21 cellular contexts compared by ENCODE assay signal in genomic region chr12:19867970-19868369, GRCh38.
DNase-seq lines count a peak whose midpoint lies in the region; ATAC-seq, FAIRE-seq and TF ChIP-seq lines count a peak whose summit lies in the region.
"Had no signal": no experiment of that assay in that cellular context is flagged by ENCODE, and none has a peak within 500 bp of the region (broad histone marks: within the 10 kb centered on the region; RNA-seq: fewer than 3 reads in every experiment).

No MANE protein-coding gene starts in this region.

- DNase-seq in LHCN-M2 (ENCODE audit: low read depth), result peak; percentile 14
- DNase-seq in ascending aorta (ENCODE audit: low spot score in 2 of 2), result no peak
- DNase-seq in mesenchymal stem cell, result peak; percentile 58
- DNase-seq in stimulated activated effector memory CD8-positive, alpha-beta T cell treated with anti-CD3 and anti-CD28 coated beads, Interleukin-12 subunit alpha, Interleukin-12 subunit beta, amount 100 ng/mL, for 72 hours (ENCODE audit: low spot score in 2 of 2), result no peak
- DNase-seq in RCC 7860 (ENCODE audit: low spot score), result no peak
- DNase-seq in central memory CD4-positive, alpha-beta T cell, result no peak
- no peak for DNase-seq in NCI-H2171 (lab: John Stamatoyannopoulos, UW)
- DNase-seq: BE2C; CD4-positive, alpha-beta memory T cell; DMS153; DMS79 treated with DMSO at 0.1 percent for 48 hours; EL had no signal

- H2BK5ac ChIP-seq in mesenchymal stem cell (ENCODE audit: low read depth, low read length, poor library complexity, severe bottlenecking), result no peak overlapping the region

- FAIRE-seq in RCC 7860 (lab: Jason Lieb, UNC), result no peak
- FAIRE-seq: A204.1, G401.6, GM12891, GM19239, H1, HepG2, HTR-8/SVneo had no signal

- no peak overlapping the region for H2AK5ac ChIP-seq in mesenchymal stem cell (ENCODE audit: low read length, severe bottlenecking)

- H3K23ac ChIP-seq in mesenchymal stem cell (ENCODE audit: low read length in 2 of 2), result no peak overlapping the region

- no peak overlapping the region for H2BK12ac ChIP-seq in mesenchymal stem cell (ENCODE audit: low read length in 2 of 2)

- no peak overlapping the region for H3K27ac Mint-ChIP-seq in stimulated activated effector memory CD8-positive, alpha-beta T cell treated with anti-CD3 and anti-CD28 coated beads, Interleukin-12 subunit alpha, Interleukin-12 subunit beta, amount 100 ng/mL, for 72 hours
- H3K27ac Mint-ChIP-seq: CD4-positive, alpha-beta memory T cell had no signal

- H3K18ac ChIP-seq in mesenchymal stem cell (ENCODE audit: low read depth in 1 of 2, low read length in 2 of 2), result no peak overlapping the region

- no peak overlapping the region for H3K14ac ChIP-seq in mesenchymal stem cell (ENCODE audit: low read length in 2 of 2)

- no peak overlapping the region for H4K91ac ChIP-seq in mesenchymal stem cell (ENCODE audit: low read length)

- ATAC-seq in stimulated activated effector memory CD8-positive, alpha-beta T cell treated with anti-CD3 and anti-CD28 coated beads, Interleukin-12 subunit alpha, Interleukin-12 subunit beta, amount 100 ng/mL, for 72 hours, result peak; percentile 46
- ATAC-seq: HepG2 had no signal

- no peak overlapping the region for H3K9ac ChIP-seq in mesenchymal stem cell (ENCODE audit: low read length)

- H2AFZ ChIP-seq in mesenchymal stem cell (ENCODE audit: low read depth, low read length), result no peak overlapping the region

- H3K9me3 Mint-ChIP-seq in stimulated activated effector memory CD8-positive, alpha-beta T cell treated with anti-CD3 and anti-CD28 coated beads, Interleukin-12 subunit alpha, Interleukin-12 subunit beta, amount 100 ng/mL, for 72 hours, result no peaks in the 10 kb centered on the region
- H3K9me3 Mint-ChIP-seq: CD4-positive, alpha-beta memory T cell had no signal

- H3K27ac ChIP-seq in ascending aorta, result peak overlapping the region; percentile 62 to 81
- no peak overlapping the region for H3K27ac ChIP-seq in mesenchymal stem cell (ENCODE audit: low read length, poor library complexity, severe bottlenecking)
- H3K27ac ChIP-seq: C4-2B had no signal

- no peak overlapping the region for H3K4me3 Mint-ChIP-seq in stimulated activated effector memory CD8-positive, alpha-beta T cell treated with anti-CD3 and anti-CD28 coated beads, Interleukin-12 subunit alpha, Interleukin-12 subunit beta, amount 100 ng/mL, for 72 hours
- H3K4me3 Mint-ChIP-seq: CD4-positive, alpha-beta memory T cell had no signal

- H3K36me3 ChIP-seq in ascending aorta (no peaks in the 10 kb centered on the region), mesenchymal stem cell (ENCODE audit: control insufficient read depth in 1 of 2, insufficient read depth in 2 of 2, low read depth in 1 of 2, low read length in 2 of 2) (no peaks in the 10 kb centered on the region)
- H3K36me3 ChIP-seq: BE2C, HAP-1 had no signal

- H3K4me1 ChIP-seq in ascending aorta, result peaks cover 4 to 34% of the 10 kb centered on the region in 2 donors
- H3K4me1 ChIP-seq in mesenchymal stem cell (ENCODE audit: control insufficient read depth, insufficient read depth, low read depth, low read length), result no peaks in the 10 kb centered on the region
- H3K4me1 ChIP-seq: BE2C had no signal

- no peaks in the 10 kb centered on the region for H3K79me1 ChIP-seq in mesenchymal stem cell (replicated peaks; ENCODE audit: low read length, poor library complexity, severe bottlenecking)

- no peaks in the 10 kb centered on the region for H3K4me1 Mint-ChIP-seq in stimulated activated effector memory CD8-positive, alpha-beta T cell treated with anti-CD3 and anti-CD28 coated beads, Interleukin-12 subunit alpha, Interleukin-12 subunit beta, amount 100 ng/mL, for 72 hours

- H3K36me3 Mint-ChIP-seq in stimulated activated effector memory CD8-positive, alpha-beta T cell treated with anti-CD3 and anti-CD28 coated beads, Interleukin-12 subunit alpha, Interleukin-12 subunit beta, amount 100 ng/mL, for 72 hours, result no peaks in the 10 kb centered on the region
- H3K36me3 Mint-ChIP-seq: CD4-positive, alpha-beta memory T cell had no signal

- H3K4me3 ChIP-seq in ascending aorta, result peak overlapping the region in 1 of 2 donors; percentile 8
- H3K4me3 ChIP-seq in mesenchymal stem cell (ENCODE audit: insufficient read depth in 1 of 2, low read depth in 1 of 2, low read length in 2 of 2), result no peak overlapping the region
- H3K4me3 ChIP-seq: HAP-1 had no signal

- no peak for TF ChIP-seq CTCF in ascending aorta (IDR thresholded peaks at IDR 0.05)

- H2BK15ac ChIP-seq in mesenchymal stem cell (ENCODE audit: low read depth, poor library complexity, severe bottlenecking), result no peak overlapping the region

- H3K4me2 ChIP-seq in mesenchymal stem cell (ENCODE audit: low read length, poor library complexity, severe bottlenecking), result no peak overlapping the region

- H3K9me3 ChIP-seq in ascending aorta (no peaks in the 10 kb centered on the region), mesenchymal stem cell (ENCODE audit: control insufficient read depth, low read length) (no peaks in the 10 kb centered on the region)
- H3K9me3 ChIP-seq: BE2C, HAP-1 had no signal

- H4K8ac ChIP-seq in mesenchymal stem cell (ENCODE audit: low read length), result no peak overlapping the region

- intact Hi-C loops in ascending aorta (cut with DNase I), result loop anchor here (10.0 kb wide), 1 partner anchor 213 kb away; no protein-coding TSS in a partner anchor

- H3K4ac ChIP-seq in mesenchymal stem cell (ENCODE audit: low read depth in 1 of 2, low read length in 2 of 2), result no peak overlapping the region

- no peak overlapping the region for H2BK120ac ChIP-seq in mesenchymal stem cell (ENCODE audit: low read depth, low read length)

- WGBS in mesenchymal stem cell, result 21% methylated on average over 2 of the region's 2 CpGs

- H3K27me3 ChIP-seq in ascending aorta (no peaks in the 10 kb centered on the region), mesenchymal stem cell (ENCODE audit: control insufficient read depth in 1 of 2, insufficient read depth in 1 of 2, low read length in 2 of 2) (no peaks in the 10 kb centered on the region)
- H3K27me3 ChIP-seq: BE2C had no signal

Comparison
In these comparisons a context has a peak if more than half of its experiments do, and no peak if none do; other contexts are left out.
1. DNase-seq: peak in LHCN-M2 (single experiment) and mesenchymal stem cell (single experiment); none in ascending aorta (0 of 2), stimulated activated effector memory CD8-positive, alpha-beta T cell treated with anti-CD3 and anti-CD28 coated beads, Interleukin-12 subunit alpha, Interleukin-12 subunit beta, amount 100 ng/mL, for 72 hours (0 of 2), RCC 7860 (single experiment), central memory CD4-positive, alpha-beta T cell (single experiment) and NCI-H2171 (single experiment).